ENCODE assay signal across 8 cellular contexts in genomic region chr19:12933287-12934072, GRCh38. TPM values are rescaled to one million over a fixed set of nuclear protein-coding genes. Genes with fewer than 3 reads are reported as not detected.
DNase-seq lines count a peak whose midpoint lies in the region; ATAC-seq, FAIRE-seq and TF ChIP-seq lines count a peak whose summit lies in the region.

Gene FARSA (minus strand): TSS chr19:12933711. CDS start chr19:12933696, 15 bp downstream.

- H3K9me1 ChIP-seq in keratinocyte (ENCODE audit: control insufficient read depth, extremely low read depth, insufficient read depth, low read length), result no peaks in the 10 kb centered on the region

- H3K4me2 ChIP-seq in keratinocyte (ENCODE audit: control insufficient read depth, extremely low read depth, insufficient read depth, low read depth, low read length), result peak within 1 kb of the TSS; percentile 97

- H3K4me3 ChIP-seq in keratinocyte (ENCODE audit: control insufficient read depth in 2 of 3, extremely low read depth in 1 of 3, insufficient read depth in 2 of 3, low read depth in 1 of 3, low read length in 3 of 3), result peak within 1 kb of the TSS; percentile 80 to 98 (median 82)

- TF ChIP-seq POLR2A in GM12891 (IDR thresholded peaks at IDR 0.05; ENCODE audit: low read depth, low read length), result peak; percentile 95

- H3K27me3 ChIP-seq in keratinocyte (ENCODE audit: control insufficient read depth, extremely low read depth, insufficient read depth, low read length), result no peaks in the 10 kb centered on the region

- no peaks in the 10 kb centered on the region for H3K9me3 ChIP-seq in keratinocyte (ENCODE audit: control insufficient read depth, low read depth, low read length)

- peaks cover 20 to 21% of the 10 kb centered on the region in 2 experiments for H3K36me3 ChIP-seq in keratinocyte (ENCODE audit: control insufficient read depth in 2 of 2, extremely low read depth in 1 of 2, insufficient read depth in 2 of 2, low read length in 2 of 2)

- DNase-seq in GM12891 (ENCODE audit: insufficient read length, low spot score), result peak; percentile 92
- DNase-seq in NCI-H446 (lab: John Stamatoyannopoulos, UW), result peak; percentile 91 to 94
- peak; percentile 75 for DNase-seq in activated CD4-positive, alpha-beta T cell treated with anti-CD3 and anti-CD28 coated beads for 1 hour
- DNase-seq in cerebellar nuclear complex (lab: John Stamatoyannopoulos, UW), result peak; percentile 67 to 94
- DNase-seq in keratinocyte (ENCODE audit: low read depth, low spot score), result no peak
- DNase-seq in stimulated activated CD4-positive, alpha-beta T cell treated with anti-CD3 and anti-CD28 coated beads, Interleukin-12 subunit alpha, Interleukin-12 subunit beta, amount 100 ng/mL, for 48 hours (ENCODE audit: low read depth in 2 of 3, low spot score in 1 of 3), result peak; percentile 86 to 88 (median 88)

- peak within 1 kb of the TSS; percentile 75 for H3K27ac ChIP-seq in keratinocyte (ENCODE audit: control insufficient read depth, insufficient read depth, low read length)

- H2AFZ ChIP-seq in keratinocyte (ENCODE audit: control insufficient read depth, low read length), result peak within 1 kb of the TSS; percentile 83

- H3K9ac ChIP-seq in keratinocyte (ENCODE audit: control insufficient read depth, extremely low read depth, insufficient read depth, low read length), result peak within 1 kb of the TSS; percentile 92

- TF ChIP-seq CTCF in keratinocyte (optimal IDR thresholded peaks at IDR 0.05 in 1 of 3, IDR thresholded peaks at IDR 0.05 in 1 of 3, conservative IDR thresholded peaks at IDR 0.05 in 1 of 3; ENCODE audit: extremely low read depth in 1 of 3, insufficient read depth in 2 of 3, low read length in 3 of 3), result no peak

- peaks cover 37% of the 10 kb centered on the region for H3K79me2 ChIP-seq in keratinocyte (ENCODE audit: control insufficient read depth, insufficient read depth, low read length)

- dilution Hi-C loops in keratinocyte (cut with MboI; ENCODE audit: extremely low pct_ligation_motif_present, low sequenced_read_pairs), result no loop called here

- peak; percentile 98 for FAIRE-seq in GM12891 (lab: Jason Lieb, UNC)
- FAIRE-seq in keratinocyte (lab: Jason Lieb, UNC), result no peak

- H4K20me1 ChIP-seq in keratinocyte (ENCODE audit: control insufficient read depth, extremely low read depth, insufficient read depth, low read length), result no peaks in the 10 kb centered on the region

- ATAC-seq in HG03103 (IDR thresholded peaks at IDR 0.05; ENCODE audit: low read depth, unreplicated experiment) (peak; percentile 42), GM18519 (IDR thresholded peaks at IDR 0.05; ENCODE audit: low FRiP score, unreplicated experiment) (no peak)

- peaks cover 13% of the 10 kb centered on the region for H3K4me1 ChIP-seq in keratinocyte (ENCODE audit: control insufficient read depth, extremely low read depth, insufficient read depth, low read length)

TF ChIP-seq in GM12891, 5 proteins besides CTCF, POLR2A, EP300 and RAD21:
- TF ChIP-seq SPI1 (IDR thresholded peaks at IDR 0.05; ENCODE audit: low read depth, low read length) (no peak), PAX5 (IDR thresholded peaks at IDR 0.05; ENCODE audit: insufficient read depth, low read length, severe bottlenecking) (no peak), POU2F2 (IDR thresholded peaks at IDR 0.05; ENCODE audit: low read depth, low read length) (no peak), POLR2AphosphoS5 (IDR thresholded peaks at IDR 0.05; ENCODE audit: low read depth, low read length) (peak; percentile 91), TAF1 (IDR thresholded peaks at IDR 0.05; ENCODE audit: low read depth, low read length) (peak; percentile 88)

RNA-seq across cellular contexts. Expression of gene FARSA, which starts in this region (rescaled TPM):
- polyA plus RNA-seq in GM12891 (2012; ENCODE audit: low read depth, missing spikeins), result 73.3 TPM
- 29.9 to 68.7 TPM (median 30.9 TPM) in 3 replicates for polyA plus RNA-seq in keratinocyte
- 22.0 TPM for polyA plus RNA-seq in keratinocyte (2011; ENCODE audit: low read depth)
- 24.6 and 39.9 TPM in 2 replicates for polyA plus RNA-seq in keratinocyte (2011; cell fraction: cytosol; rRNA removed)
- polyA plus RNA-seq in keratinocyte (2011; cell fraction: nucleus; rRNA removed), result 64.7 and 72.5 TPM in 2 replicates
- 49.0 and 90.2 TPM in 2 replicates for polyA plus RNA-seq in keratinocyte (2012; ENCODE audit: low replicate concordance)
- polyA minus RNA-seq in keratinocyte, result 25.3 to 136 TPM (median 29.6 TPM) in 3 replicates
- polyA minus RNA-seq in keratinocyte (2011; cell fraction: cytosol; rRNA and poly(A)+ RNA removed), result 30.7 TPM
- 16.6 and 19.2 TPM in 2 replicates for polyA minus RNA-seq in keratinocyte (2011; cell fraction: nucleus; rRNA and poly(A)+ RNA removed)
